8 cellular contexts compared by ENCODE assay signal in genomic region chr1:224170748-224171478, GRCh38. TPM values are rescaled to one million over a fixed set of nuclear protein-coding genes. Genes with fewer than 3 reads are reported as not detected.
DNase-seq lines count a peak whose midpoint lies in the region; ATAC-seq, FAIRE-seq and TF ChIP-seq lines count a peak whose summit lies in the region.

No MANE protein-coding gene starts in this region.

- H3K4me1 ChIP-seq in ascending aorta = peaks cover 6 to 12% of the 10 kb centered on the region in 2 donors
- H3K4me1 ChIP-seq in HepG2 (ENCODE audit: insufficient read depth, low read length) = peaks cover 23% of the 10 kb centered on the region

- no peak for TF ChIP-seq RAD21 in HepG2 (CRISPR knock-in tag; IDR thresholded peaks at IDR 0.05)

- intact Hi-C loops in ascending aorta (cut with DNase I) = loop anchor here (1.0 kb wide), 1 partner anchor 12 kb away; the partner anchor contains the start of gene DEGS1
- intact Hi-C loops in HepG2 (cut with micrococcal nuclease; ENCODE audit: unreplicated experiment) = loop anchor here (1.0 kb wide), 1 partner anchor 162 kb away; no protein-coding TSS in a partner anchor

- peak; percentile 59 for ATAC-seq in HepG2
- ATAC-seq in GM18858 (IDR thresholded peaks at IDR 0.05; ENCODE audit: unreplicated experiment) = no peak
- ATAC-seq in GM21576 (IDR thresholded peaks at IDR 0.05; ENCODE audit: unreplicated experiment) = no peak

- H4K20me1 ChIP-seq in HepG2 (ENCODE audit: insufficient read depth, low read length) = no peaks in the 10 kb centered on the region

- H3K4me3 ChIP-seq in ascending aorta = no peak overlapping the region
- H3K4me3 ChIP-seq in HepG2 (replicated peaks in 1 of 3; ENCODE audit: insufficient read depth in 1 of 3, low read depth in 2 of 3, low read length in 3 of 3) = no peak overlapping the region

- POLR2A ChIA-PET in HepG2 (lab: Yijun Ruan, JAX) = no interaction called here

- DNase-seq in ELF-1 (ENCODE audit: low read depth, low spot score) (peak; percentile 40), M059J (ENCODE audit: low read depth) (peak; percentile 35), ascending aorta (ENCODE audit: low spot score in 2 of 2) (no peak), HepG2 (ENCODE audit: low spot score) (peak; percentile 13), NCI-H187 (lab: John Stamatoyannopoulos, UW) (no peak), NCI-H1417 (lab: John Stamatoyannopoulos, UW) (no peak)

- CTCF ChIA-PET in HepG2 (lab: Yijun Ruan, JAX; ENCODE audit: low intra/inter-chr PET ratio, low total read pairs) = interaction anchor here (1.4 kb wide), 1 partner anchor 162 kb away, joined by 11 read pairs; no protein-coding TSS in a partner anchor

- no peak overlapping the region for H2AFZ ChIP-seq in HepG2 (ENCODE audit: low read length)

- 51% methylated on average over 9 of the region's 9 CpGs for WGBS in HepG2 (ENCODE audit: low lambda C conversion rate)

- peak; percentile 26 for FAIRE-seq in HepG2 (lab: Jason Lieb, UNC)

- no peak overlapping the region for H3K9ac ChIP-seq in HepG2 (ENCODE audit: insufficient read depth, low read depth, low read length)

- H3K9me3 ChIP-seq in ascending aorta (no peaks in the 10 kb centered on the region), HepG2 (ENCODE audit: low read length) (no peaks in the 10 kb centered on the region)

- no peak for TF ChIP-seq EP300 in HepG2 (IDR thresholded peaks at IDR 0.05; ENCODE audit: low read depth in 2 of 2, low read length in 2 of 2)
- no peak for TF ChIP-seq EP300 in HepG2 (CRISPR knock-in tag; IDR thresholded peaks at IDR 0.05; ENCODE audit: borderline replicate concordance)

- H3K4me2 ChIP-seq in HepG2 (ENCODE audit: low read depth, low read length) = no peak overlapping the region; the same call in 1 of the 2 replicates

- TF ChIP-seq POLR2A in HepG2 (IDR thresholded peaks at IDR 0.05; ENCODE audit: insufficient read depth in 1 of 2, low read depth in 2 of 2, low read length in 2 of 2) = no peak

- in situ Hi-C loops in HepG2 (cut with HindIII; ENCODE audit: extremely low pct_ligation_motif_present, low pct_unique_long_range_greater_than_20kb) = no loop called here

- H3K27me3 ChIP-seq in ascending aorta = no peaks in the 10 kb centered on the region
- H3K27me3 ChIP-seq in HepG2 (ENCODE audit: control insufficient read depth in 1 of 2, insufficient read depth in 2 of 2, low read length in 2 of 2) = no peaks in the 10 kb centered on the region; a peak in 1 of 5 replicates

- BruUV-seq in HepG2 (replicated peaks; lab: Mats Ljungman, UMichigan) = no TSS peak

- H3K27ac ChIP-seq in ascending aorta (no peak overlapping the region), HepG2 (ENCODE audit: extremely low read length, insufficient read depth, low read length) (no peak overlapping the region)

- H3K79me2 ChIP-seq in HepG2 (ENCODE audit: insufficient read depth, low read length) = no peaks in the 10 kb centered on the region

- TF ChIP-seq CTCF in ascending aorta (IDR thresholded peaks at IDR 0.05) (peak in 2 of 3 experiments; percentile 12 to 19), HepG2 (CRISPR knock-in tag; IDR thresholded peaks at IDR 0.05) (peak; percentile 34; the same call in 1 of the 2 replicates)

- H3K36me3 ChIP-seq in ascending aorta (no peaks in the 10 kb centered on the region), HepG2 (replicated peaks in 1 of 2; ENCODE audit: control insufficient read depth in 1 of 2, insufficient read depth in 2 of 2, low read length in 2 of 2) (no peaks in the 10 kb centered on the region)

TF ChIP-seq in HepG2, 621 proteins besides CTCF, POLR2A, EP300 and RAD21:
- TF ChIP-seq ZNF317 (CRISPR knock-in tag; IDR thresholded peaks at IDR 0.05) (peak; percentile 96), ZNF256 (CRISPR knock-in tag; conservative IDR thresholded peaks at IDR 0.05) (no peak), CREB1 (IDR thresholded peaks at IDR 0.05) (no peak), CREB1 (CRISPR knock-in tag; IDR thresholded peaks at IDR 0.05) (no peak), SMC3 (IDR thresholded peaks at IDR 0.05; ENCODE audit: low read length) (peak; percentile 35; the same call in 1 of the 2 replicates), STAG1 (CRISPR knock-in tag; IDR thresholded peaks at IDR 0.05) (peak; percentile 39; the same call in 1 of the 2 replicates)

RNA-seq across cellular contexts. Expression of gene DEGS1, which starts 12.1 kb away (rescaled TPM):
- 163 and 182 TPM in 2 replicates for total RNA-seq in M059J (2014; rRNA removed; shearing (Covaris generic))
- 68.1 TPM for total RNA-seq in ascending aorta
- total RNA-seq in HepG2 (2016; rRNA removed; fragmentation: Illumina TruSeq; extraction: Trizol) = 7.8 and 18.1 TPM in 2 replicates
- 3.9 and 4.1 TPM in 2 replicates for total RNA-seq in HepG2 (2016; cell fraction: cytosol; rRNA removed; fragmentation: Illumina TruSeq; extraction: Trizol; ENCODE audit: low read depth)
- total RNA-seq in HepG2 (2016; cell fraction: insoluble cytoplasmic fraction; rRNA removed; fragmentation: Illumina TruSeq; extraction: Trizol) = 9.1 and 17.5 TPM in 2 replicates
- total RNA-seq in HepG2 (2016; cell fraction: membrane; rRNA removed; fragmentation: Illumina TruSeq; extraction: Trizol) = 7.7 and 8.1 TPM in 2 replicates
- 16.1 and 18.0 TPM in 2 replicates for total RNA-seq in HepG2 (2016; cell fraction: nucleus; rRNA removed; fragmentation: Illumina TruSeq; extraction: Trizol)
- 27.8 and 35.9 TPM in 2 replicates for polyA plus RNA-seq in HepG2 (2011; rRNA removed)
- polyA plus RNA-seq in HepG2 (2011; cell fraction: cytosol; rRNA removed) = 16.4 and 34.9 TPM in 2 replicates
- 4.6 and 11.0 TPM in 2 replicates for polyA plus RNA-seq in HepG2 (2011; cell fraction: nucleus; rRNA removed)
- 21.7 and 21.9 TPM in 2 replicates for polyA plus RNA-seq in HepG2 (2012)
- polyA plus RNA-seq in HepG2 (2016; cell fraction: cytosol; fragmentation: Illumina TruSeq; extraction: Trizol; ENCODE audit: low read depth) = 3.8 and 4.1 TPM in 2 replicates
- 10.2 and 13.3 TPM in 2 replicates for polyA plus RNA-seq in HepG2 (2016; cell fraction: insoluble cytoplasmic fraction; fragmentation: Illumina TruSeq; extraction: Trizol; ENCODE audit: low read depth)
- polyA plus RNA-seq in HepG2 (2016; cell fraction: membrane; fragmentation: Illumina TruSeq; extraction: Trizol; ENCODE audit: low read depth) = 6.0 and 6.5 TPM in 2 replicates
- polyA plus RNA-seq in HepG2 (2016; cell fraction: nucleus; fragmentation: Illumina TruSeq; extraction: Trizol; ENCODE audit: insufficient read depth, low read depth) = 26.5 and 33.6 TPM in 2 replicates
- 8.8 and 84.1 TPM in 2 replicates for polyA minus RNA-seq in HepG2 (2011; rRNA and poly(A)+ RNA removed; ENCODE audit: low replicate concordance)
- 12.9 and 16.5 TPM in 2 replicates for polyA minus RNA-seq in HepG2 (2011; cell fraction: cytosol; rRNA and poly(A)+ RNA removed)
- 6.3 and 10.9 TPM in 2 replicates for polyA minus RNA-seq in HepG2 (2011; cell fraction: nucleus; rRNA and poly(A)+ RNA removed)

RNA-seq across cellular contexts. Expression of gene FBXO28, which starts 57.0 kb away (rescaled TPM):
- 32.5 and 35.9 TPM in 2 replicates for total RNA-seq in M059J (2014; rRNA removed; shearing (Covaris generic))
- 4.8 TPM for total RNA-seq in ascending aorta
- total RNA-seq in HepG2 (2016; rRNA removed; fragmentation: Illumina TruSeq; extraction: Trizol) = 29.1 and 38.2 TPM in 2 replicates
- 3.6 and 4.3 TPM in 2 replicates for total RNA-seq in HepG2 (2016; cell fraction: cytosol; rRNA removed; fragmentation: Illumina TruSeq; extraction: Trizol; ENCODE audit: low read depth)
- 29.7 and 37.5 TPM in 2 replicates for total RNA-seq in HepG2 (2016; cell fraction: insoluble cytoplasmic fraction; rRNA removed; fragmentation: Illumina TruSeq; extraction: Trizol)
- 12.9 and 13.7 TPM in 2 replicates for total RNA-seq in HepG2 (2016; cell fraction: membrane; rRNA removed; fragmentation: Illumina TruSeq; extraction: Trizol)
- 20.6 and 25.7 TPM in 2 replicates for total RNA-seq in HepG2 (2016; cell fraction: nucleus; rRNA removed; fragmentation: Illumina TruSeq; extraction: Trizol)
- 6.9 and 8.5 TPM in 2 replicates for polyA plus RNA-seq in HepG2 (2011; rRNA removed)
- 5.0 and 5.6 TPM in 2 replicates for polyA plus RNA-seq in HepG2 (2011; cell fraction: cytosol; rRNA removed)
- polyA plus RNA-seq in HepG2 (2011; cell fraction: nucleus; rRNA removed) = 5.5 and 6.6 TPM in 2 replicates
- polyA plus RNA-seq in HepG2 (2012) = 7.4 and 8.5 TPM in 2 replicates
- 1.5 and 2.2 TPM in 2 replicates for polyA plus RNA-seq in HepG2 (2016; cell fraction: cytosol; fragmentation: Illumina TruSeq; extraction: Trizol; ENCODE audit: low read depth)
- polyA plus RNA-seq in HepG2 (2016; cell fraction: insoluble cytoplasmic fraction; fragmentation: Illumina TruSeq; extraction: Trizol; ENCODE audit: low read depth) = 25.0 and 28.7 TPM in 2 replicates
- 4.5 and 6.0 TPM in 2 replicates for polyA plus RNA-seq in HepG2 (2016; cell fraction: membrane; fragmentation: Illumina TruSeq; extraction: Trizol; ENCODE audit: low read depth)
- polyA plus RNA-seq in HepG2 (2016; cell fraction: nucleus; fragmentation: Illumina TruSeq; extraction: Trizol; ENCODE audit: insufficient read depth, low read depth) = 18.0 and 25.6 TPM in 2 replicates
- 9.9 and 23.9 TPM in 2 replicates for polyA minus RNA-seq in HepG2 (2011; rRNA and poly(A)+ RNA removed; ENCODE audit: low replicate concordance)
- polyA minus RNA-seq in HepG2 (2011; cell fraction: cytosol; rRNA and poly(A)+ RNA removed) = 12.4 and 15.0 TPM in 2 replicates
- polyA minus RNA-seq in HepG2 (2011; cell fraction: nucleus; rRNA and poly(A)+ RNA removed) = 36.1 and 39.4 TPM in 2 replicates

Comparison
In these comparisons a context has a peak if more than half of its experiments do, and no peak if none do; other contexts are left out.
1. DNase-seq: peak in ELF-1 (single experiment), M059J (single experiment) and HepG2 (single experiment); none in ascending aorta (0 of 2), NCI-H187 (0 of 2) and NCI-H1417 (0 of 3).